Comparison of ENCODE assay signal across 21 cellular contexts in the genomic region with DNA sequence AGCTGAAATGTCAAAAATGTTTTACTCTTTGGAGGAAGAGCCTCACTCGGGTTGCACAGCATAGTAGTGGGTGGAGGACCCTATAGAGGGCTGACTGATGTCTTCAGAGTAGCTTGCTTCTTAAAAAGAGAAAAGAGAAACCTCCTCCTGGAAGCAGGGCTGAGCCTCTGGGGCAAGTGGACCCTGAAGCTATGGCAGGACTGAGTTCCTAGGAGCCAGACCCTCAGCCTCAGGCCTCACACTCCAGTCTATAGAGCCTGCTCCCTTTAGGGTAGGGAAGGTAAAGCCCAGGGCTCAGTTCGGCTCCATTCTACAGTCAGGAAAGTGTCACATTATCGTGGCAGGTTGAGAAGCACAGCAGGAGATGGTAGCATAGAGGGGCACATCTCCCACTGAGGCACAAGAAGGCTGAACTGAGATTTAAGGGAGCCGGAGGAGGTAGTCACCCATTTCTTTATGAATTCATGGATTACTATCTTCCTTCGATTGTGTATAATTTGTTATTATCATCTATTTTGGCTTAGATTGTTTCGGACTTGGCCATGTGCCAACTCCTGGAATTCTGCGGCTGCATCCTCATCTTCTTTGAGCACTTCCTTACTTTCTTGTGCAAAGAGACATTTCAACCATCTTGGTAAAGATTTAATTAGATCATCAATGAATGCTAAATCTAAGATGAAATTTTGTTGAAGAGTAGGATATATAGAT. TPM values are rescaled to one million over a fixed set of nuclear protein-coding genes. Genes with fewer than 3 reads are reported as not detected.
A peak's percentile ranks its signal among the peaks of the same experiment; 100 is the strongest.
DNase-seq lines count a peak whose midpoint lies in the region; ATAC-seq and TF ChIP-seq lines count a peak whose summit lies in the region.
"Had no signal": no experiment of that assay in that cellular context is flagged by ENCODE, and none has a peak within 500 bp of the region (broad histone marks: within the 10 kb centered on the region; RNA-seq: fewer than 3 reads in every experiment).

No MANE protein-coding gene starts in this region.

- H3K36me3 Mint-ChIP-seq in osteocyte (ENCODE audit: unreplicated experiment), result no peaks in the 10 kb centered on the region
- H3K36me3 Mint-ChIP-seq: CD4-positive, alpha-beta memory T cell; IgD-negative memory B cell had no signal

- H3K4me3 ChIP-seq in esophagus muscularis mucosa (no peak overlapping the region), PC-3 (ENCODE audit: low read length) (no peak overlapping the region)

- DNase-seq in activated CD8-positive, alpha-beta memory T cell treated with anti-CD3 and anti-CD28 coated beads, Interleukin-2, amount 50 U/mL, for 48 hours, result peak; percentile 34
- DNase-seq in activated CD8-positive, alpha-beta memory T cell treated with anti-CD3 and anti-CD28 coated beads, Interleukin-2, amount 50 U/mL, for 4 hours, result no peak
- DNase-seq in esophagus muscularis mucosa (ENCODE audit: extremely low spot score) (peak; percentile 37), osteocyte (ENCODE audit: extremely low spot score, unreplicated experiment) (peak; percentile 48), NOMO-1 (lab: John Stamatoyannopoulos, UW; ENCODE audit: unreplicated experiment in 2 of 2) (no peak), PC-3 (no peak)
- DNase-seq: Calu3; CD4-positive, alpha-beta memory T cell; GF-D8; HCEC 1CT; MM.1S; NCI-H1092; NCI-H1694; NCI-H2107; NCI-H2227 treated with DMSO at 0.1 percent for 48 hours; NCI-H510A treated with DMSO at 0.1 percent for 48 hours; NCI-H774; OCI-M1; SHP77 had no signal

- H2AFZ ChIP-seq in PC-3 (ENCODE audit: low read length), result no peak overlapping the region

- H3K4me1 ChIP-seq in esophagus muscularis mucosa, result no peaks in the 10 kb centered on the region
- H3K4me1 ChIP-seq in PC-3 (ENCODE audit: insufficient read depth, low read length), result no peaks in the 10 kb centered on the region

- H3K4me1 Mint-ChIP-seq in osteocyte (ENCODE audit: unreplicated experiment), result no peaks in the 10 kb centered on the region

- H4K20me1 ChIP-seq in PC-3 (ENCODE audit: low read length), result no peaks in the 10 kb centered on the region

- no peaks in the 10 kb centered on the region for H3K9me2 ChIP-seq in PC-3 (replicated peaks; ENCODE audit: low read length)

- BruUV-seq in PC-3 (replicated peaks; lab: Mats Ljungman, UMichigan), result no TSS peak

- H3F3A ChIP-seq in PC-3 (ENCODE audit: low read length, unreplicated experiment), result no peaks in the 10 kb centered on the region

- intact Hi-C loops in esophagus muscularis mucosa (cut with DNase I), result no loop called here
- intact Hi-C loops in PC-3 (cut with micrococcal nuclease), result no loop called here

- TF ChIP-seq CTCF in esophagus muscularis mucosa (IDR thresholded peaks at IDR 0.05), result no peak
- no peak for TF ChIP-seq CTCF in osteocyte (IDR thresholded peaks at IDR 0.05)
- TF ChIP-seq CTCF in PC-3 (conservative IDR thresholded peaks at IDR 0.05; ENCODE audit: low read depth, low read length), result no peak

- WGBS in esophagus muscularis mucosa, result 68% methylated on average over 7 of the region's 7 CpGs

- ATAC-seq in HG02798 (IDR thresholded peaks at IDR 0.05; ENCODE audit: poor library complexity, unreplicated experiment) (no peak), PC-3 (no peak)

- POLR2A ChIA-PET in PC-3 (lab: Charles Lee; ENCODE audit: unreplicated experiment), result no interaction called here

- no peak overlapping the region for H3K4me3 Mint-ChIP-seq in osteocyte (ENCODE audit: unreplicated experiment)
- H3K4me3 Mint-ChIP-seq: CD4-positive, alpha-beta memory T cell; IgD-negative memory B cell had no signal

- no peaks in the 10 kb centered on the region for H3K79me2 ChIP-seq in PC-3 (ENCODE audit: low read length)

- H3K27me3 ChIP-seq in esophagus muscularis mucosa, result no peaks in the 10 kb centered on the region
- H3K27me3 ChIP-seq in PC-3 (ENCODE audit: low read length), result no peaks in the 10 kb centered on the region

- CTCF ChIA-PET in PC-3 (lab: Charles Lee), result no interaction called here

- H3K4me2 ChIP-seq in PC-3 (ENCODE audit: low read length), result no peak overlapping the region

- no peaks in the 10 kb centered on the region for H3K9me3 Mint-ChIP-seq in osteocyte (ENCODE audit: unreplicated experiment)
- H3K9me3 Mint-ChIP-seq: IgD-negative memory B cell had no signal

- no peak for TF ChIP-seq EP300 in esophagus muscularis mucosa (IDR thresholded peaks at IDR 0.05)

- H3K9ac ChIP-seq in PC-3 (ENCODE audit: low read length), result no peak overlapping the region

- no peaks in the 10 kb centered on the region for H3K36me3 ChIP-seq in esophagus muscularis mucosa
- H3K36me3 ChIP-seq in PC-3 (ENCODE audit: low read depth, low read length), result no peaks in the 10 kb centered on the region

- no peak for TF ChIP-seq POLR2A in esophagus muscularis mucosa (IDR thresholded peaks at IDR 0.05; ENCODE audit: low read depth)

- no peaks in the 10 kb centered on the region for H3K27me3 Mint-ChIP-seq in osteocyte (ENCODE audit: unreplicated experiment)

- H3K27ac Mint-ChIP-seq in osteocyte (ENCODE audit: unreplicated experiment), result no peak overlapping the region
- H3K27ac Mint-ChIP-seq: CD4-positive, alpha-beta memory T cell; IgD-negative memory B cell had no signal

- H3K9me3 ChIP-seq in esophagus muscularis mucosa (no peaks in the 10 kb centered on the region), PC-3 (ENCODE audit: low read length) (no peaks in the 10 kb centered on the region)

- H3K27ac ChIP-seq in esophagus muscularis mucosa (replicated peaks in 1 of 4) (no peak overlapping the region), PC-3 (ENCODE audit: low read length) (no peak overlapping the region)

RNA-seq across cellular contexts. Expression of gene CUEDC1, which starts 7.4 kb away (rescaled TPM):
- total RNA-seq in esophagus muscularis mucosa, result 10 to 100 TPM; 30.3 to 72.2 (median 51.2) TPM
- 34.7 and 38.4 TPM in 2 replicates for total RNA-seq in osteocyte
- 31.6 and 53.4 TPM in 2 replicates for total RNA-seq in PC-3 (2014; rRNA removed)

RNA-seq across cellular contexts. Expression of gene VEZF1, which starts 25.5 kb away (rescaled TPM):
- total RNA-seq in esophagus muscularis mucosa (100 to 1,000 TPM in 3 of 4 donors, 10 to 100 TPM in 1; 98.9 to 154 (median 121) TPM), osteocyte (50.6 and 50.8 TPM in 2 replicates), PC-3 (2014; rRNA removed) (70.1 and 78.1 TPM in 2 replicates)

RNA-seq across cellular contexts. Expression of gene SRSF1, which starts 44.5 kb away (rescaled TPM):
- total RNA-seq in esophagus muscularis mucosa (100 to 1,000 TPM; 136 to 185 (median 156) TPM), osteocyte (158 and 161 TPM in 2 replicates), PC-3 (2014; rRNA removed) (325 and 342 TPM in 2 replicates)

Comparison
In these comparisons a context has a peak if more than half of its experiments do, and no peak if none do; other contexts are left out.
1. DNase-seq: peak in activated CD8-positive, alpha-beta memory T cell treated with anti-CD3 and anti-CD28 coated beads, Interleukin-2, amount 50 U/mL, for 48 hours (single experiment), esophagus muscularis mucosa (single experiment) and osteocyte (single experiment); none in activated CD8-positive, alpha-beta memory T cell treated with anti-CD3 and anti-CD28 coated beads, Interleukin-2, amount 50 U/mL, for 4 hours (single experiment), NOMO-1 (0 of 2) and PC-3 (single experiment).